In genomic region chr12:91210144-91210543, GRCh38 we compare ENCODE assay signal across 23 cellular contexts. TPM values are rescaled to one million over a fixed set of nuclear protein-coding genes. Genes with fewer than 3 reads are reported as not detected.
"Had no signal": no experiment of that assay in that cellular context is flagged by ENCODE, and none has a peak within 500 bp of the region (broad histone marks: within the 10 kb centered on the region; RNA-seq: fewer than 3 reads in every experiment).

No MANE protein-coding gene starts in this region.

- H2AFZ ChIP-seq: PC-9 had no signal

- H3K27ac Mint-ChIP-seq: activated CD8-positive, alpha-beta T cell treated with anti-CD3 and anti-CD28 coated beads, Interleukin-2, amount 10 ng/mL, durations not matched to agents 7 days and 5 days; activated naive CD8-positive, alpha-beta T cell treated with anti-CD3 and anti-CD28 coated beads, Interleukin-2, amount 10 ng/mL, durations not matched to agents 7 days and 5 days; T-helper 1 cell treated with Interleukin-12 subunit alpha and Interleukin-12 subunit beta and Interleukin-4 antibody, amounts not matched to agents 30 μg/mL and 1 μg/mL, for 36 hours had no signal

- H3K9me3 Mint-ChIP-seq: activated naive CD8-positive, alpha-beta T cell treated with anti-CD3 and anti-CD28 coated beads, Interleukin-2, amount 10 ng/mL, durations not matched to agents 7 days and 5 days had no signal

- H3K27me3 Mint-ChIP-seq: activated naive CD8-positive, alpha-beta T cell treated with anti-CD3 and anti-CD28 coated beads, Interleukin-2, amount 10 ng/mL, durations not matched to agents 7 days and 5 days had no signal

- H3K9ac ChIP-seq: KMS-11 had no signal

- H3K27ac ChIP-seq: adrenal gland, KMS-11, PC-9 had no signal

- H3K36me3 Mint-ChIP-seq: activated naive CD8-positive, alpha-beta T cell treated with anti-CD3 and anti-CD28 coated beads, Interleukin-2, amount 10 ng/mL, durations not matched to agents 7 days and 5 days had no signal

- H3K4me2 ChIP-seq: KMS-11, PC-9 had no signal

- H3K4me3 ChIP-seq: adrenal gland, breast epithelium, MG63, PC-9 had no signal

- H3K4me1 Mint-ChIP-seq: activated naive CD8-positive, alpha-beta T cell treated with anti-CD3 and anti-CD28 coated beads, Interleukin-2, amount 10 ng/mL, durations not matched to agents 7 days and 5 days had no signal

- DNase-seq: activated CD4-positive, alpha-beta T cell treated with anti-CD3 and anti-CD28 coated beads for 48 hours; activated CD4-positive, alpha-beta T cell treated with anti-CD3 and anti-CD28 coated beads, Interleukin-2, amount 50 U/mL, for 4 hours; activated CD4-positive, CD25-positive, alpha-beta regulatory T cell treated with anti-CD3 and anti-CD28 coated beads, Interleukin-2, amount 50 U/mL, for 72 hours; activated CD8-positive, alpha-beta memory T cell treated with anti-CD3 and anti-CD28 coated beads, Interleukin-2, amount 50 U/mL, for 48 hours; activated CD8-positive, alpha-beta T cell treated with anti-CD3 and anti-CD28 coated beads, Interleukin-2, amount 10 ng/mL, durations not matched to agents 7 days and 5 days; activated naive CD4-positive, alpha-beta T cell treated with anti-CD3 and anti-CD28 coated beads, Interleukin-2, amount 50 U/mL, for 16 hours; activated naive CD8-positive, alpha-beta T cell treated with anti-CD3 and anti-CD28 coated beads, Interleukin-2, amount 10 ng/mL, durations not matched to agents 7 days and 5 days; activated T-cell treated with anti-CD3 and anti-CD28 coated beads, Interleukin-2, amount 50 U/mL, for 1 hour; adrenal gland; anterior cingulate cortex; caudate nucleus; MG63; NCI-H1105; NCI-H1436; NCI-H187 treated with DMSO at 0.1 percent for 48 hours; NCI-H226; NCI-H510A; NCI-H526 treated with DMSO at 0.1 percent for 48 hours; PC-9; SHP77 treated with DMSO at 0.1 percent for 48 hours had no signal

- H3K9me3 ChIP-seq: adrenal gland, breast epithelium, MG63 had no signal

- H3K36me3 ChIP-seq: adrenal gland, breast epithelium, MG63 had no signal

- H3K27me3 ChIP-seq: adrenal gland, breast epithelium, MG63 had no signal

- H3K4me1 ChIP-seq: adrenal gland, breast epithelium had no signal

- H3K4me3 Mint-ChIP-seq: activated CD8-positive, alpha-beta T cell treated with anti-CD3 and anti-CD28 coated beads, Interleukin-2, amount 10 ng/mL, durations not matched to agents 7 days and 5 days; activated naive CD8-positive, alpha-beta T cell treated with anti-CD3 and anti-CD28 coated beads, Interleukin-2, amount 10 ng/mL, durations not matched to agents 7 days and 5 days; T-helper 1 cell treated with Interleukin-12 subunit alpha and Interleukin-12 subunit beta and Interleukin-4 antibody, amounts not matched to agents 30 μg/mL and 1 μg/mL, for 36 hours had no signal

RNA-seq across cellular contexts. Expression of gene DCN, which starts 27.5 kb away (rescaled TPM):
- total RNA-seq: activated CD8-positive, alpha-beta T cell treated with anti-CD3 and anti-CD28 coated beads, Interleukin-2, amount 10 ng/mL, durations not matched to agents 7 days and 5 days; activated naive CD8-positive, alpha-beta T cell treated with anti-CD3 and anti-CD28 coated beads, Interleukin-2, amount 10 ng/mL, durations not matched to agents 7 days and 5 days; PC-9 had no signal
